Comparison of ENCODE assay signal across 1 cellular context in the genomic region with DNA sequence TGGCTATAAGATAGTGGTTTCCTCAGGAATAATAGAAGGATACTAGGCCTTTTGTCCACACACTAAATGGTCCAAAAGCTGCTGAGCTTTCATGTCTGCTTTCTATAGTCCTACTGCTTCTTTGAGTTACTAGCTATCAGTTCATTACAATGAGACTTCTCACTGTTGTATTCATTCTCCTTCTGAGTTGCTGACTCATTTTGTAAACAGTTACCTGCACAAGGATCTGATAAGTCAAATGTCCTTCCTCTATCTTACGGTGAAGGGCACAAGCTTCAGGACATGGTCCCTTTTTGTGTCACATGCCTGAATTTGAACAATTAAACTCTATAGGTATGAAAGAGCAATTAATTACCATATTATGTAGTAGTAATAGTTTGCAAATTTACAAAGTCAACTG.
TF ChIP-seq lines count a peak whose summit lies in the region.

No MANE protein-coding gene starts in this region.

TF ChIP-seq in K562, 482 proteins besides CTCF, POLR2A, EP300 and RAD21 (continued from another document and continues in another):
- TF ChIP-seq, protein P1, sequence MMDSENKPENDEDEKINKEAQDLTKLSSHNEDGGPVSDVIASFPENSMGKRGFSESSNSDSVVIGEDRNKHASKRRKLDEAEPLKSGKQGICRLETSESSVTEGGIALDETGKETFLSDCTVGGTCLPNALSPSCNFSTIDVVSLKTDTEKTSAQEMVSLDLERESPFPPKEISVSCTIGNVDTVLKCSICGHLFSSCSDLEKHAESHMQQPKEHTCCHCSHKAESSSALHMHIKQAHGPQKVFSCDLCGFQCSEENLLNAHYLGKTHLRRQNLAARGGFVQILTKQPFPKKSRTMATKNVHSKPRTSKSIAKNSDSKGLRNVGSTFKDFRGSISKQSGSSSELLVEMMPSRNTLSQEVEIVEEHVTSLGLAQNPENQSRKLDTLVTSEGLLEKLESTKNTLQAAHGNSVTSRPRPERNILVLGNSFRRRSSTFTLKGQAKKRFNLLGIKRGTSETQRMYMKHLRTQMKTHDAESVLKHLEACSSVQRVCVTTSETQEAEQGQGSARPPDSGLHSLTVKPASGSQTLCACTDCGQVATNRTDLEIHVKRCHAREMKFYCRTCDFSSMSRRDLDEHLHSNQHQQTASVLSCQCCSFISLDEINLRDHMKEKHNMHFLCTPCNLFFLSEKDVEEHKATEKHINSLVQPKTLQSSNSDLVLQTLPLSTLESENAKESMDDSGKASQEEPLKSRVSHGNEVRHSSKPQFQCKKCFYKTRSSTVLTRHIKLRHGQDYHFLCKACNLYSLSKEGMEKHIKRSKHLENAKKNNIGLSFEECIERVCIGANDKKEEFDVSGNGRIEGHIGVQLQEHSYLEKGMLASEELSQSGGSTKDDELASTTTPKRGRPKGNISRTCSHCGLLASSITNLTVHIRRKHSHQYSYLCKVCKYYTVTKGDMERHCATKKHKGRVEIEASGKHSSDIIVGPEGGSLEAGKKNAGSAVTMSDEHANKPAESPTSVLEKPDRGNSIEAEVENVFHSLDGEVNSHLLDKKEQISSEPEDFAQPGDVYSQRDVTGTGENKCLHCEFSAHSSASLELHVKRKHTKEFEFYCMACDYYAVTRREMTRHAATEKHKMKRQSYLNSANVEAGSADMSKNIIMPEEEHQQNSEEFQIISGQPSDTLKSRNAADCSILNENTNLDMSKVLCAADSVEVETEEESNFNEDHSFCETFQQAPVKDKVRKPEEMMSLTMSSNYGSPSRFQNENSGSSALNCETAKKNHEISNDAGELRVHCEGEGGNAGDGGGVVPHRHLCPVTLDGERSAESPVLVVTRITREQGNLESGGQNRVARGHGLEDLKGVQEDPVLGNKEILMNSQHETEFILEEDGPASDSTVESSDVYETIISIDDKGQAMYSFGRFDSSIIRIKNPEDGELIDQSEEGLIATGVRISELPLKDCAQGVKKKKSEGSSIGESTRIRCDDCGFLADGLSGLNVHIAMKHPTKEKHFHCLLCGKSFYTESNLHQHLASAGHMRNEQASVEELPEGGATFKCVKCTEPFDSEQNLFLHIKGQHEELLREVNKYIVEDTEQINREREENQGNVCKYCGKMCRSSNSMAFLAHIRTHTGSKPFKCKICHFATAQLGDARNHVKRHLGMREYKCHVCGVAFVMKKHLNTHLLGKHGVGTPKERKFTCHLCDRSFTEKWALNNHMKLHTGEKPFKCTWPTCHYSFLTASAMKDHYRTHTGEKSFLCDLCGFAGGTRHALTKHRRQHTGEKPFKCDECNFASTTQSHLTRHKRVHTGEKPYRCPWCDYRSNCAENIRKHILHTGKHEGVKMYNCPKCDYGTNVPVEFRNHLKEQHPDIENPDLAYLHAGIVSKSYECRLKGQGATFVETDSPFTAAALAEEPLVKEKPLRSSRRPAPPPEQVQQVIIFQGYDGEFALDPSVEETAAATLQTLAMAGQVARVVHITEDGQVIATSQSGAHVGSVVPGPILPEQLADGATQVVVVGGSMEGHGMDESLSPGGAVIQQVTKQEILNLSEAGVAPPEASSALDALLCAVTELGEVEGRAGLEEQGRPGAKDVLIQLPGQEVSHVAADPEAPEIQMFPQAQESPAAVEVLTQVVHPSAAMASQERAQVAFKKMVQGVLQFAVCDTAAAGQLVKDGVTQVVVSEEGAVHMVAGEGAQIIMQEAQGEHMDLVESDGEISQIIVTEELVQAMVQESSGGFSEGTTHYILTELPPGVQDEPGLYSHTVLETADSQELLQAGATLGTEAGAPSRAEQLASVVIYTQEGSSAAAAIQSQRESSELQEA (IDR thresholded peaks at IDR 0.05; ENCODE audit: low read depth) = no peak
- TF ChIP-seq TARDBP (IDR thresholded peaks at IDR 0.05) (no peak), CBFA2T3 (IDR thresholded peaks at IDR 0.05) (peak; percentile 52), SMARCC2 (IDR thresholded peaks at IDR 0.05; ENCODE audit: low read depth) (0 out of 2 replicates have a peak, but pooled peaks have one; percentile 47), NFATC3 (IDR thresholded peaks at IDR 0.05) (no peak), PTBP1 (IDR thresholded peaks at IDR 0.05; ENCODE audit: low read depth, low read length) (no peak), ZNF232 (CRISPR knock-in tag; IDR thresholded peaks at IDR 0.05) (no peak), FOXK2 (conservative IDR thresholded peaks at IDR 0.05 in 1 of 2, IDR thresholded peaks at IDR 0.05 in 1 of 2; ENCODE audit: low read depth in 2 of 2) (peak in 1 of 2 experiments; percentile 27; a peak in 1 of 4 replicates), MBD2 (IDR thresholded peaks at IDR 0.05; ENCODE audit: borderline replicate concordance, low read depth) (no peak), NR3C1 (CRISPR knock-in tag; IDR thresholded peaks at IDR 0.05) (no peak), MAFG (tag; conservative IDR thresholded peaks at IDR 0.05) (peak; percentile 78), RFX1 (IDR thresholded peaks at IDR 0.05) (no peak), CCAR2 (IDR thresholded peaks at IDR 0.05; ENCODE audit: low read depth, low read length) (no peak), MAFK (IDR thresholded peaks at IDR 0.05; ENCODE audit: low read length) (peak; percentile 73), TAF15 (IDR thresholded peaks at IDR 0.05; ENCODE audit: low read depth, low read length) (no peak), TEAD2 (tag; IDR thresholded peaks at IDR 0.05) (no peak), ELF1 (tag; IDR thresholded peaks at IDR 0.05) (no peak), ZFX (CRISPR knock-in tag; IDR thresholded peaks at IDR 0.05) (no peak), TSC22D4 (tag; IDR thresholded peaks at IDR 0.05) (no peak), RBM34 (IDR thresholded peaks at IDR 0.05; ENCODE audit: borderline replicate concordance, insufficient read depth, low read length) (no peak), ZNF316 (IDR thresholded peaks at IDR 0.05) (peak; percentile 88), JUN (IDR thresholded peaks at IDR 0.05; ENCODE audit: borderline replicate concordance, low read depth, low read length) (peak; percentile 70; the same call in 1 of the 2 replicates), JUN (CRISPR knock-in tag; IDR thresholded peaks at IDR 0.05; ENCODE audit: borderline replicate concordance) (no peak), EHMT2 (IDR thresholded peaks at IDR 0.05) (peak; percentile 73; the same call in 1 of the 2 replicates), CHD1 (IDR thresholded peaks at IDR 0.05; ENCODE audit: low read length) (no peak), MYC (IDR thresholded peaks at IDR 0.05; ENCODE audit: low read depth, low read length) (0 out of 2 replicates have a peak, but pooled peaks have one; percentile 17), MYC (CRISPR knock-in tag; IDR thresholded peaks at IDR 0.05; ENCODE audit: borderline replicate concordance, low read depth) (no peak), GABPB2 (CRISPR knock-in tag; conservative IDR thresholded peaks at IDR 0.05) (no peak), ARID1B (IDR thresholded peaks at IDR 0.05) (peak; percentile 84), ZNF165 (CRISPR knock-in tag; IDR thresholded peaks at IDR 0.05; ENCODE audit: borderline replicate concordance) (no peak), XRCC5 (IDR thresholded peaks at IDR 0.05; ENCODE audit: low read depth, low read length) (no peak), CC2D1A (IDR thresholded peaks at IDR 0.05) (no peak)
- TF ChIP-seq, protein P2, sequence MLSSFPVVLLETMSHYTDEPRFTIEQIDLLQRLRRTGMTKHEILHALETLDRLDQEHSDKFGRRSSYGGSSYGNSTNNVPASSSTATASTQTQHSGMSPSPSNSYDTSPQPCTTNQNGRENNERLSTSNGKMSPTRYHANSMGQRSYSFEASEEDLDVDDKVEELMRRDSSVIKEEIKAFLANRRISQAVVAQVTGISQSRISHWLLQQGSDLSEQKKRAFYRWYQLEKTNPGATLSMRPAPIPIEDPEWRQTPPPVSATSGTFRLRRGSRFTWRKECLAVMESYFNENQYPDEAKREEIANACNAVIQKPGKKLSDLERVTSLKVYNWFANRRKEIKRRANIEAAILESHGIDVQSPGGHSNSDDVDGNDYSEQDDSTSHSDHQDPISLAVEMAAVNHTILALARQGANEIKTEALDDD (IDR thresholded peaks at IDR 0.05) = 0 out of 2 replicates have a peak, but pooled peaks have one; percentile 12
- TF ChIP-seq, protein P3, sequence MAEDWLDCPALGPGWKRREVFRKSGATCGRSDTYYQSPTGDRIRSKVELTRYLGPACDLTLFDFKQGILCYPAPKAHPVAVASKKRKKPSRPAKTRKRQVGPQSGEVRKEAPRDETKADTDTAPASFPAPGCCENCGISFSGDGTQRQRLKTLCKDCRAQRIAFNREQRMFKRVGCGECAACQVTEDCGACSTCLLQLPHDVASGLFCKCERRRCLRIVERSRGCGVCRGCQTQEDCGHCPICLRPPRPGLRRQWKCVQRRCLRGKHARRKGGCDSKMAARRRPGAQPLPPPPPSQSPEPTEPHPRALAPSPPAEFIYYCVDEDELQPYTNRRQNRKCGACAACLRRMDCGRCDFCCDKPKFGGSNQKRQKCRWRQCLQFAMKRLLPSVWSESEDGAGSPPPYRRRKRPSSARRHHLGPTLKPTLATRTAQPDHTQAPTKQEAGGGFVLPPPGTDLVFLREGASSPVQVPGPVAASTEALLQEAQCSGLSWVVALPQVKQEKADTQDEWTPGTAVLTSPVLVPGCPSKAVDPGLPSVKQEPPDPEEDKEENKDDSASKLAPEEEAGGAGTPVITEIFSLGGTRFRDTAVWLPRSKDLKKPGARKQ (CRISPR knock-in tag; IDR thresholded peaks at IDR 0.05) = no peak
- TF ChIP-seq, protein P4, sequence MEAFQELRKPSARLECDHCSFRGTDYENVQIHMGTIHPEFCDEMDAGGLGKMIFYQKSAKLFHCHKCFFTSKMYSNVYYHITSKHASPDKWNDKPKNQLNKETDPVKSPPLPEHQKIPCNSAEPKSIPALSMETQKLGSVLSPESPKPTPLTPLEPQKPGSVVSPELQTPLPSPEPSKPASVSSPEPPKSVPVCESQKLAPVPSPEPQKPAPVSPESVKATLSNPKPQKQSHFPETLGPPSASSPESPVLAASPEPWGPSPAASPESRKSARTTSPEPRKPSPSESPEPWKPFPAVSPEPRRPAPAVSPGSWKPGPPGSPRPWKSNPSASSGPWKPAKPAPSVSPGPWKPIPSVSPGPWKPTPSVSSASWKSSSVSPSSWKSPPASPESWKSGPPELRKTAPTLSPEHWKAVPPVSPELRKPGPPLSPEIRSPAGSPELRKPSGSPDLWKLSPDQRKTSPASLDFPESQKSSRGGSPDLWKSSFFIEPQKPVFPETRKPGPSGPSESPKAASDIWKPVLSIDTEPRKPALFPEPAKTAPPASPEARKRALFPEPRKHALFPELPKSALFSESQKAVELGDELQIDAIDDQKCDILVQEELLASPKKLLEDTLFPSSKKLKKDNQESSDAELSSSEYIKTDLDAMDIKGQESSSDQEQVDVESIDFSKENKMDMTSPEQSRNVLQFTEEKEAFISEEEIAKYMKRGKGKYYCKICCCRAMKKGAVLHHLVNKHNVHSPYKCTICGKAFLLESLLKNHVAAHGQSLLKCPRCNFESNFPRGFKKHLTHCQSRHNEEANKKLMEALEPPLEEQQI (IDR thresholded peaks at IDR 0.05) = peak; percentile 80; the same call in 1 of the 2 replicates
- TF ChIP-seq, protein P5, sequence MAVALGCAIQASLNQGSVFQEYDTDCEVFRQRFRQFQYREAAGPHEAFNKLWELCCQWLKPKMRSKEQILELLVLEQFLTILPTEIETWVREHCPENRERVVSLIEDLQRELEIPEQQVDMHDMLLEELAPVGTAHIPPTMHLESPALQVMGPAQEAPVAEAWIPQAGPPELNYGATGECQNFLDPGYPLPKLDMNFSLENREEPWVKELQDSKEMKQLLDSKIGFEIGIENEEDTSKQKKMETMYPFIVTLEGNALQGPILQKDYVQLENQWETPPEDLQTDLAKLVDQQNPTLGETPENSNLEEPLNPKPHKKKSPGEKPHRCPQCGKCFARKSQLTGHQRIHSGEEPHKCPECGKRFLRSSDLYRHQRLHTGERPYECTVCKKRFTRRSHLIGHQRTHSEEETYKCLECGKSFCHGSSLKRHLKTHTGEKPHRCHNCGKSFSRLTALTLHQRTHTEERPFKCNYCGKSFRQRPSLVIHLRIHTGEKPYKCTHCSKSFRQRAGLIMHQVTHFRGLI (CRISPR knock-in tag; IDR thresholded peaks at IDR 0.05) = no peak
- TF ChIP-seq, protein P6, sequence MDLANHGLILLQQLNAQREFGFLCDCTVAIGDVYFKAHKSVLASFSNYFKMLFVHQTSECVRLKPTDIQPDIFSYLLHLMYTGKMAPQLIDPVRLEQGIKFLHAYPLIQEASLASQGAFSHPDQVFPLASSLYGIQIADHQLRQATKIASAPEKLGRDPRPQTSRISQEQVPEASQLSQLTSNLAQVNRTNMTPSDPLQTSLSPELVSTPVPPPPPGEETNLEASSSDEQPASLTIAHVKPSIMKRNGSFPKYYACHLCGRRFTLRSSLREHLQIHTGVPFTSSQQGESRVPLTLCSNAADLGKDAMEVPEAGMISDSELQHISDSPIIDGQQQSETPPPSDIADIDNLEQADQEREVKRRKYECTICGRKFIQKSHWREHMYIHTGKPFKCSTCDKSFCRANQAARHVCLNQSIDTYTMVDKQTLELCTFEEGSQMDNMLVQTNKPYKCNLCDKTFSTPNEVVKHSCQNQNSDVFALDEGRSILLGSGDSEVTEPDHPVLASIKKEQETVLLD (IDR thresholded peaks at IDR 0.05) = no peak; the same call in 1 of the 2 replicates
- TF ChIP-seq, protein P7, sequence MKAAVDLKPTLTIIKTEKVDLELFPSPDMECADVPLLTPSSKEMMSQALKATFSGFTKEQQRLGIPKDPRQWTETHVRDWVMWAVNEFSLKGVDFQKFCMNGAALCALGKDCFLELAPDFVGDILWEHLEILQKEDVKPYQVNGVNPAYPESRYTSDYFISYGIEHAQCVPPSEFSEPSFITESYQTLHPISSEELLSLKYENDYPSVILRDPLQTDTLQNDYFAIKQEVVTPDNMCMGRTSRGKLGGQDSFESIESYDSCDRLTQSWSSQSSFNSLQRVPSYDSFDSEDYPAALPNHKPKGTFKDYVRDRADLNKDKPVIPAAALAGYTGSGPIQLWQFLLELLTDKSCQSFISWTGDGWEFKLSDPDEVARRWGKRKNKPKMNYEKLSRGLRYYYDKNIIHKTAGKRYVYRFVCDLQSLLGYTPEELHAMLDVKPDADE (conservative IDR thresholded peaks at IDR 0.05; ENCODE audit: control insufficient read depth, low read depth, low read length) = no peak
